Comparison of ENCODE assay signal across 8 cellular contexts in genomic region chr4:77818077-77818666, GRCh38.
A peak's percentile ranks its signal among the peaks of the same experiment; 100 is the strongest.
DNase-seq lines count a peak whose midpoint lies in the region; ATAC-seq and TF ChIP-seq lines count a peak whose summit lies in the region.

No MANE protein-coding gene starts in this region.

- H3K27ac ChIP-seq in coronary artery, result peak overlapping the region; percentile 98 to 99

- ATAC-seq in activated CD4-positive, CD25-positive, alpha-beta regulatory T cell treated with anti-CD3 and anti-CD28 coated beads, Interleukin-2, amount 50 U/mL, for 24 hours, result no peak
- peak; percentile 25 for ATAC-seq in HG03108 (IDR thresholded peaks at IDR 0.05; ENCODE audit: unreplicated experiment)

- TF ChIP-seq CTCF in WI38 (IDR thresholded peaks at IDR 0.05; ENCODE audit: low read depth, low read length), result peak; percentile 46; the same call in 1 of the 2 replicates
- peak; percentile 28 for TF ChIP-seq CTCF in coronary artery (IDR thresholded peaks at IDR 0.05)

- peak in 3 of 4 experiments; percentile 1 to 14 (median 8) for DNase-seq in activated CD4-positive, CD25-positive, alpha-beta regulatory T cell (lab: John Stamatoyannopoulos, UW)
- DNase-seq in NCI-H345 treated with DMSO at 0.1 percent for 48 hours (lab: John Stamatoyannopoulos, UW; ENCODE audit: unreplicated experiment), result peak; percentile 54
- peak; percentile 84 for DNase-seq in coronary artery (ENCODE audit: low spot score)
- peak; percentile 91 for DNase-seq in kidney tubule cell (ENCODE audit: low spot score)
- DNase-seq in stimulated activated CD4-positive, alpha-beta T cell treated with anti-CD3 and anti-CD28 coated beads, Interleukin-2, amount 100 ng/mL, for 24 hours, result peak; percentile 53 to 56

- H3K4me3 ChIP-seq in WI38 (ENCODE audit: low read depth, low read length) (peak overlapping the region; percentile 84), coronary artery (peak overlapping the region; percentile 96)

Comparison
In these comparisons a context has a peak if more than half of its experiments do, and no peak if none do; other contexts are left out.
1. DNase-seq: peak in every context shown above with its lines; median percentile 91 in kidney tubule cell; 84 in coronary artery; 54 in stimulated activated CD4-positive, alpha-beta T cell treated with anti-CD3 and anti-CD28 coated beads, Interleukin-2, amount 100 ng/mL, for 24 hours; 54 in NCI-H345 treated with DMSO at 0.1 percent for 48 hours; 8 in activated CD4-positive, CD25-positive, alpha-beta regulatory T cell.